Comparison of ENCODE assay signal across 9 cellular contexts in genomic region chr15:53272116-53272515, GRCh38.
"Had no signal": no experiment of that assay in that cellular context is flagged by ENCODE, and none has a peak within 500 bp of the region (broad histone marks: within the 10 kb centered on the region; RNA-seq: fewer than 3 reads in every experiment).

No MANE protein-coding gene starts in this region.

- H3K27ac ChIP-seq: GM23248 had no signal

- ATAC-seq: HCT116 had no signal

- H3K4me3 ChIP-seq: GM23248, HAP-1 had no signal

- H3K9me3 ChIP-seq: HAP-1 had no signal

- H3K4me3 Mint-ChIP-seq: H9, HFFc6 had no signal

- H3K36me3 ChIP-seq: HAP-1 had no signal

- DNase-seq: GM23248, GOT3, H7, H9, HCEC 1CT, HFFc6 had no signal

- H3K9ac ChIP-seq: GM23248 had no signal

- H2AFZ ChIP-seq: GM23248 had no signal

- H3K27ac Mint-ChIP-seq: H9, HFFc6 had no signal

- H3K4me1 ChIP-seq: HAP-1 had no signal

- H3K9me3 Mint-ChIP-seq: H9 had no signal

- FAIRE-seq: H54 had no signal
